ENCODE assay signal across 13 cellular contexts in the genomic region with DNA sequence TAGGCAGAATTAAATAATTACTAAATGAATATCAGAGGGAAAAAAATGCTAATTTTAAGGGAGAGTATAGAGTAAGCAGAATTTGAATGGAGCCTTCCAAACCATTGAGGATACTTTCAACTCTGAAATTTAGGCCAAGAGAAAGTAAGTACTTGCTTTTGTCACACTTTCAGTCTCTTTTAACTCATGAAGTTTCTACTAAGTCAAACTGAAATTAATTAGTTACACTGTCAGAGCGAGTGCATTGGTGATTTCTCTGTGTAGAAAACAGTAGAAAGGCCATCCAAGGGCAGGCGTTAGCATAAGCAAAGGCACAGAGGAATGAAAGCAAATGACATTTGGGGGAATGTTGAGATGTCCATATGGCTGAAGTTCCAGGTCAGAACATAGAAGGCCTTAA.
A peak's percentile ranks its signal among the peaks of the same experiment; 100 is the strongest.
DNase-seq lines count a peak whose midpoint lies in the region; ATAC-seq, FAIRE-seq and TF ChIP-seq lines count a peak whose summit lies in the region.
"Had no signal": no experiment of that assay in that cellular context is flagged by ENCODE, and none has a peak within 500 bp of the region (broad histone marks: within the 10 kb centered on the region; RNA-seq: fewer than 3 reads in every experiment).

No MANE protein-coding gene starts in this region.

- CTCF ChIA-PET in GM12878 (lab: Yijun Ruan, JAX), result interaction anchor here (1.1 to 1.4 kb wide), 2 partner anchors 92 to 121 kb away, joined by 5 read pairs; no protein-coding TSS in a partner anchor

- no peak overlapping the region for H3K9ac ChIP-seq in GM12878 (ENCODE audit: control insufficient read depth, insufficient read depth, low read length)

- 36% methylated on average over 2 of the region's 2 CpGs for WGBS in GM12878 (ENCODE audit: insufficient coverage, insufficient replicate concordance, low lambda C conversion rate, missing lambda C conversion rate)

- H2AFZ ChIP-seq in GM12878 (ENCODE audit: control insufficient read depth, low read depth, low read length), result no peak overlapping the region

- TF ChIP-seq EP300 in GM12878 (IDR thresholded peaks at IDR 0.05; ENCODE audit: borderline replicate concordance in 1 of 2, control insufficient read depth in 1 of 2, low read depth in 2 of 2, low read length in 2 of 2), result peak; percentile 27 to 38; a peak in 1 of 4 replicates

- H3K79me2 ChIP-seq in GM12878 (ENCODE audit: control insufficient read depth, insufficient read depth, low read length), result no peaks in the 10 kb centered on the region

- peak overlapping the region; percentile 2; the same call in 1 of the 2 replicates for H3K4me2 ChIP-seq in GM12878 (ENCODE audit: control insufficient read depth, insufficient read depth)

- H3K4me1 ChIP-seq in GM12878 (ENCODE audit: control insufficient read depth, insufficient read depth, low read length) (peaks cover 23% of the 10 kb centered on the region), ascending aorta (peaks cover 0 to 4% of the 10 kb centered on the region in 2 donors)

- intact Hi-C loops in GM12878 (cut with micrococcal nuclease; ENCODE audit: unreplicated experiment) (loop anchor here (5.0 kb wide), 2 partner anchors 55 to 275 kb away; no protein-coding TSS in a partner anchor), ascending aorta (cut with DNase I) (no loop called here)

- no peak for TF ChIP-seq POLR2A in GM12878 (IDR thresholded peaks at IDR 0.05; ENCODE audit: low read depth, low read length)

- BruUV-seq in GM12878 (replicated peaks; lab: Mats Ljungman, UMichigan), result no TSS peak

- TF ChIP-seq CTCF in GM12878 (IDR thresholded peaks at IDR 0.05 in 2 of 3, conservative IDR thresholded peaks at IDR 0.05 in 1 of 3; ENCODE audit: control insufficient read depth in 2 of 3, extremely low read depth in 1 of 3, insufficient read depth in 1 of 3, low read depth in 3 of 3, low read length in 3 of 3), result no peak
- TF ChIP-seq CTCF in ascending aorta (IDR thresholded peaks at IDR 0.05), result no peak

- H3K9me3 ChIP-seq in GM12878 (replicated peaks; ENCODE audit: control insufficient read depth, insufficient read depth, low read length) (peaks cover 2% of the 10 kb centered on the region; the same call in 2 of the 3 replicates), ascending aorta (no peaks in the 10 kb centered on the region)
- H3K9me3 ChIP-seq: body of pancreas had no signal

- H3K36me3 ChIP-seq in GM12878 (ENCODE audit: control insufficient read depth in 2 of 2, insufficient read depth in 2 of 2, low read length in 1 of 2) (no peaks in the 10 kb centered on the region), ascending aorta (no peaks in the 10 kb centered on the region)

- TF ChIP-seq RAD21 in GM12878 (IDR thresholded peaks at IDR 0.05; ENCODE audit: insufficient read depth, low read depth, low read length), result no peak

- H3K27me3 ChIP-seq in GM12878 (replicated peaks in 1 of 2; ENCODE audit: control insufficient read depth in 2 of 2, insufficient read depth in 2 of 2, low read length in 1 of 2) (no peaks in the 10 kb centered on the region; a peak in 1 of 4 replicates), ascending aorta (no peaks in the 10 kb centered on the region)
- H3K27me3 ChIP-seq: body of pancreas had no signal

- in situ Hi-C loops in GM12878 (cut with MboI), result no loop called here

- peak; percentile 83 for ATAC-seq in GM18867 (IDR thresholded peaks at IDR 0.05; ENCODE audit: unreplicated experiment)
- peak; percentile 84 for ATAC-seq in GM21619 (IDR thresholded peaks at IDR 0.05; ENCODE audit: unreplicated experiment)
- peak; percentile 58 for ATAC-seq in HG03064 (IDR thresholded peaks at IDR 0.05; ENCODE audit: low read depth, unreplicated experiment)
- ATAC-seq in GM12878, result peak; percentile 89
- ATAC-seq: activated T-cell treated with anti-CD3 and anti-CD28 coated beads, Interleukin-2, amount 50 U/mL, for 4 hours; body of pancreas; left colon had no signal

- no peaks in the 10 kb centered on the region for H4K20me1 ChIP-seq in GM12878 (ENCODE audit: control insufficient read depth, insufficient read depth)

- RAD21 ChIA-PET in GM12878 (lab: Charles Lee; ENCODE audit: unreplicated experiment), result interaction anchor here (0.8 to 1.6 kb wide), 4 partner anchors 27 to 121 kb away, joined by 3 to 6 read pairs (median 5); no protein-coding TSS in a partner anchor

- peak; percentile 18 for FAIRE-seq in GM12878 (lab: Jason Lieb, UNC)

- POLR2A ChIA-PET in GM12878 (lab: Charles Lee), result no interaction called here

- SMC1A ChIA-PET in GM12878 (lab: Charles Lee; ENCODE audit: uncharacterized antibody, unreplicated experiment), result interaction anchor here (0.7 to 6.5 kb wide), 5 partner anchors 26 to 74 kb away, joined by 3 to 43 read pairs (median 4); no protein-coding TSS in a partner anchor

- H3K4me3 ChIP-seq in GM12878 (no peak overlapping the region), ascending aorta (no peak overlapping the region)
- H3K4me3 ChIP-seq: body of pancreas had no signal

- H3K27ac ChIP-seq in GM12878 (ENCODE audit: control insufficient read depth, insufficient read depth) (0 out of 2 replicates have a peak overlapping the region, but pooled peaks have one; percentile 11), ascending aorta (no peak overlapping the region)
- H3K27ac ChIP-seq: body of pancreas had no signal

- DNase-seq in GM12878 (ENCODE audit: low read depth, low spot score), result peak; percentile 38
- no peak for DNase-seq in ureter (ENCODE audit: low spot score)
- DNase-seq in ascending aorta (ENCODE audit: low spot score in 2 of 2), result no peak
- no peak for DNase-seq in OCI-M1 (lab: John Stamatoyannopoulos, UW)
- no peak for DNase-seq in D341Med (ENCODE audit: low spot score)
- DNase-seq: activated T-cell treated with anti-CD3 and anti-CD28 coated beads, Interleukin-2, amount 50 U/mL, for 4 hours; body of pancreas; CD4-positive, CD25-positive, alpha-beta regulatory T cell; head of caudate nucleus; left colon had no signal

TF ChIP-seq in GM12878, 131 proteins besides CTCF, POLR2A, EP300 and RAD21 (continues in another document):
- TF ChIP-seq RAD51 (IDR thresholded peaks at IDR 0.05) (no peak), FOS (IDR thresholded peaks at IDR 0.05; ENCODE audit: borderline replicate concordance, extremely low read depth, insufficient read length) (no peak), EGR1 (IDR thresholded peaks at IDR 0.05; ENCODE audit: borderline replicate concordance in 1 of 2, low read depth in 2 of 2, low read length in 2 of 2) (no peak), LARP7 (IDR thresholded peaks at IDR 0.05) (no peak), HDGF (IDR thresholded peaks at IDR 0.05) (no peak), SRF (IDR thresholded peaks at IDR 0.05; ENCODE audit: low read depth in 2 of 2, low read length in 2 of 2) (no peak), GABPA (IDR thresholded peaks at IDR 0.05; ENCODE audit: low read depth) (no peak), BCL11A (IDR thresholded peaks at IDR 0.05; ENCODE audit: low read depth, low read length) (peak; percentile 34; the same call in 1 of the 2 replicates), IKZF1 (conservative IDR thresholded peaks at IDR 0.05) (peak; percentile 27; the same call in 1 of the 2 replicates), WRNIP1 (IDR thresholded peaks at IDR 0.05; ENCODE audit: borderline replicate concordance, low read depth, low read length) (no peak)
- TF ChIP-seq, protein P1, sequence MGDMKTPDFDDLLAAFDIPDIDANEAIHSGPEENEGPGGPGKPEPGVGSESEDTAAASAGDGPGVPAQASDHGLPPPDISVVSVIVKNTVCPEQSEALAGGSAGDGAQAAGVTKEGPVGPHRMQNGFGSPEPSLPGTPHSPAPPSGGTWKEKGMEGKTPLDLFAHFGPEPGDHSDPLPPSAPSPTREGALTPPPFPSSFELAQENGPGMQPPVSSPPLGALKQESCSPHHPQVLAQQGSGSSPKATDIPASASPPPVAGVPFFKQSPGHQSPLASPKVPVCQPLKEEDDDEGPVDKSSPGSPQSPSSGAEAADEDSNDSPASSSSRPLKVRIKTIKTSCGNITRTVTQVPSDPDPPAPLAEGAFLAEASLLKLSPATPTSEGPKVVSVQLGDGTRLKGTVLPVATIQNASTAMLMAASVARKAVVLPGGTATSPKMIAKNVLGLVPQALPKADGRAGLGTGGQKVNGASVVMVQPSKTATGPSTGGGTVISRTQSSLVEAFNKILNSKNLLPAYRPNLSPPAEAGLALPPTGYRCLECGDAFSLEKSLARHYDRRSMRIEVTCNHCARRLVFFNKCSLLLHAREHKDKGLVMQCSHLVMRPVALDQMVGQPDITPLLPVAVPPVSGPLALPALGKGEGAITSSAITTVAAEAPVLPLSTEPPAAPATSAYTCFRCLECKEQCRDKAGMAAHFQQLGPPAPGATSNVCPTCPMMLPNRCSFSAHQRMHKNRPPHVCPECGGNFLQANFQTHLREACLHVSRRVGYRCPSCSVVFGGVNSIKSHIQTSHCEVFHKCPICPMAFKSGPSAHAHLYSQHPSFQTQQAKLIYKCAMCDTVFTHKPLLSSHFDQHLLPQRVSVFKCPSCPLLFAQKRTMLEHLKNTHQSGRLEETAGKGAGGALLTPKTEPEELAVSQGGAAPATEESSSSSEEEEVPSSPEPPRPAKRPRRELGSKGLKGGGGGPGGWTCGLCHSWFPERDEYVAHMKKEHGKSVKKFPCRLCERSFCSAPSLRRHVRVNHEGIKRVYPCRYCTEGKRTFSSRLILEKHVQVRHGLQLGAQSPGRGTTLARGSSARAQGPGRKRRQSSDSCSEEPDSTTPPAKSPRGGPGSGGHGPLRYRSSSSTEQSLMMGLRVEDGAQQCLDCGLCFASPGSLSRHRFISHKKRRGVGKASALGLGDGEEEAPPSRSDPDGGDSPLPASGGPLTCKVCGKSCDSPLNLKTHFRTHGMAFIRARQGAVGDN (IDR thresholded peaks at IDR 0.05), result no peak
- TF ChIP-seq, protein P2, sequence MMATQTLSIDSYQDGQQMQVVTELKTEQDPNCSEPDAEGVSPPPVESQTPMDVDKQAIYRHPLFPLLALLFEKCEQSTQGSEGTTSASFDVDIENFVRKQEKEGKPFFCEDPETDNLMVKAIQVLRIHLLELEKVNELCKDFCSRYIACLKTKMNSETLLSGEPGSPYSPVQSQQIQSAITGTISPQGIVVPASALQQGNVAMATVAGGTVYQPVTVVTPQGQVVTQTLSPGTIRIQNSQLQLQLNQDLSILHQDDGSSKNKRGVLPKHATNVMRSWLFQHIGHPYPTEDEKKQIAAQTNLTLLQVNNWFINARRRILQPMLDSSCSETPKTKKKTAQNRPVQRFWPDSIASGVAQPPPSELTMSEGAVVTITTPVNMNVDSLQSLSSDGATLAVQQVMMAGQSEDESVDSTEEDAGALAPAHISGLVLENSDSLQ (IDR thresholded peaks at IDR 0.05), result 0 out of 2 replicates have a peak, but pooled peaks have one; percentile 11
